12 cellular contexts compared by ENCODE assay signal in the genomic region with DNA sequence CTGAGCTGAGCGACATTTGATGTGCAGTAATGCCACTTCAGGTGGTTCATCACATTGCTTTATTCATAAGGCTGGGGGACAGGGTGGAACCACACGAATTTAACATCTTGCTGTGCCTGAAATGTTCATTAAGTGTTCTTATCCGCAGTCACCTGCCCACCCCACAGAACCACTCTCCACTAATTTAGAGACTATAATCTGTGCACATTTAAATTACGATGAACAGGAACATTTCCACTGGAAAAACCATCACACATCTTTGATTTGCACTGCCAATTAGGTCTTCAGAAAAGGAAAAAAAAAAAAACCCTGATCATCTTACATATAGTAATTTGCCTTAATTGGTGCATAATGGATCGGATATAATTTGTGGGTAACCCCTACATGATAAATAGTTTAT. TPM values are rescaled to one million over a fixed set of nuclear protein-coding genes. Genes with fewer than 3 reads are reported as not detected.
DNase-seq lines count a peak whose midpoint lies in the region; ATAC-seq and TF ChIP-seq lines count a peak whose summit lies in the region.
"Had no signal": no experiment of that assay in that cellular context is flagged by ENCODE, and none has a peak within 500 bp of the region (broad histone marks: within the 10 kb centered on the region; RNA-seq: fewer than 3 reads in every experiment).

No MANE protein-coding gene starts in this region.

- no peaks in the 10 kb centered on the region for H3K4me1 ChIP-seq in breast epithelium
- no peaks in the 10 kb centered on the region for H3K4me1 ChIP-seq in NT2/D1 (ENCODE audit: insufficient read depth, insufficient read length)
- peaks cover 32 to 75% (median 60%) of the 10 kb centered on the region in 4 donors for H3K4me1 ChIP-seq in esophagus muscularis mucosa

- 70% methylated on average over 5 of the region's 5 CpGs for WGBS in esophagus muscularis mucosa

- TF ChIP-seq CTCF in MCF 10A (IDR thresholded peaks at IDR 0.05; ENCODE audit: unreplicated experiment) (no peak), breast epithelium (IDR thresholded peaks at IDR 0.05) (no peak), esophagus muscularis mucosa (IDR thresholded peaks at IDR 0.05) (no peak)

- H3K27ac ChIP-seq in breast epithelium (no peak overlapping the region), esophagus muscularis mucosa (replicated peaks in 1 of 4) (peak overlapping the region; percentile 37 to 74 (median 60))

- TF ChIP-seq EP300 in esophagus muscularis mucosa (IDR thresholded peaks at IDR 0.05) = no peak

- DNase-seq in MCF 10A (ENCODE audit: unreplicated experiment) (no peak), breast epithelium (ENCODE audit: low spot score in 2 of 2) (no peak), NT2/D1 (ENCODE audit: low read depth, low spot score) (no peak), esophagus muscularis mucosa (ENCODE audit: extremely low spot score) (no peak), islet precursor cell (no peak), NAMALWA (ENCODE audit: low spot score) (no peak)
- DNase-seq in stimulated activated naive B cell treated with anti-CD40 and anti-IgM and Interleukin-4, amounts not matched to agents 10 μg/mL and 1 μg/mL and 100 μg/mL, for 72 hours = no peak
- DNase-seq: activated CD8-positive, alpha-beta memory T cell treated with anti-CD3 and anti-CD28 coated beads, Interleukin-2, amount 50 U/mL, for 4 hours; mucosa of descending colon; NCI-H187 had no signal

- H3K9me3 ChIP-seq in breast epithelium = no peaks in the 10 kb centered on the region
- H3K9me3 ChIP-seq in NT2/D1 (ENCODE audit: insufficient read depth, low read length) = no peaks in the 10 kb centered on the region
- H3K9me3 ChIP-seq in esophagus muscularis mucosa = no peaks in the 10 kb centered on the region
- H3K9me3 ChIP-seq: mucosa of descending colon had no signal

- H3K9ac ChIP-seq in NT2/D1 (ENCODE audit: insufficient read length, low read depth) = peak overlapping the region; percentile 22

- no peak for ATAC-seq in stimulated activated naive B cell treated with anti-CD40 and anti-IgM and Interleukin-4, amounts not matched to agents 10 μg/mL and 1 μg/mL and 100 μg/mL, for 72 hours (replicated peaks)
- ATAC-seq in GM18907 (IDR thresholded peaks at IDR 0.05; ENCODE audit: unreplicated experiment) = no peak
- ATAC-seq: mucosa of descending colon had no signal

- H3K27me3 ChIP-seq in breast epithelium (no peaks in the 10 kb centered on the region), NT2/D1 (ENCODE audit: insufficient read depth, insufficient read length) (peaks cover 11% of the 10 kb centered on the region), esophagus muscularis mucosa (no peaks in the 10 kb centered on the region)

- H3K27me3 Mint-ChIP-seq in MCF 10A (ENCODE audit: insufficient read depth, unreplicated experiment) = no peaks in the 10 kb centered on the region
- H3K27me3 Mint-ChIP-seq in stimulated activated naive B cell treated with anti-CD40 and anti-IgM and Interleukin-4, amounts not matched to agents 10 μg/mL and 1 μg/mL and 100 μg/mL, for 72 hours = no peaks in the 10 kb centered on the region

- no peaks in the 10 kb centered on the region for H3K36me3 ChIP-seq in breast epithelium
- H3K36me3 ChIP-seq in NT2/D1 (ENCODE audit: insufficient read depth, insufficient read length, low read length) = peaks cover 21% of the 10 kb centered on the region
- no peaks in the 10 kb centered on the region for H3K36me3 ChIP-seq in esophagus muscularis mucosa

- no peaks in the 10 kb centered on the region for H3K9me3 Mint-ChIP-seq in MCF 10A (ENCODE audit: unreplicated experiment)
- no peaks in the 10 kb centered on the region for H3K9me3 Mint-ChIP-seq in stimulated activated naive B cell treated with anti-CD40 and anti-IgM and Interleukin-4, amounts not matched to agents 10 μg/mL and 1 μg/mL and 100 μg/mL, for 72 hours
- H3K9me3 Mint-ChIP-seq: CD14-positive monocyte had no signal

- intact Hi-C loops in MCF 10A (cut with micrococcal nuclease) = no loop called here
- intact Hi-C loops in breast epithelium (cut with DNase I; ENCODE audit: low total_unique reads) = no loop called here
- intact Hi-C loops in esophagus muscularis mucosa (cut with DNase I) = no loop called here

- CTCF ChIA-PET in MCF 10A (lab: Yijun Ruan, JAX) = interaction anchor here (0.6 to 2.4 kb wide), 8 partner anchors 11 to 772 kb away, joined by 3 to 14 read pairs (median 4); no protein-coding TSS in a partner anchor

- TF ChIP-seq POLR2A in breast epithelium (IDR thresholded peaks at IDR 0.05) = no peak
- no peak for TF ChIP-seq POLR2A in esophagus muscularis mucosa (IDR thresholded peaks at IDR 0.05; ENCODE audit: low read depth)

- BruUV-seq in MCF 10A (replicated peaks; lab: Mats Ljungman, UMichigan) = no TSS peak

- peaks cover 45% of the 10 kb centered on the region for H3K4me1 Mint-ChIP-seq in MCF 10A (ENCODE audit: insufficient read depth, unreplicated experiment)
- peaks cover 47 to 85% of the 10 kb centered on the region in 2 donors for H3K4me1 Mint-ChIP-seq in stimulated activated naive B cell treated with anti-CD40 and anti-IgM and Interleukin-4, amounts not matched to agents 10 μg/mL and 1 μg/mL and 100 μg/mL, for 72 hours

- peak overlapping the region; percentile 81 for H3K4me3 Mint-ChIP-seq in MCF 10A (ENCODE audit: unreplicated experiment)
- H3K4me3 Mint-ChIP-seq in stimulated activated naive B cell treated with anti-CD40 and anti-IgM and Interleukin-4, amounts not matched to agents 10 μg/mL and 1 μg/mL and 100 μg/mL, for 72 hours = peak overlapping the region in 1 of 2 donors; percentile 44

- POLR2A ChIA-PET in MCF 10A (lab: Yijun Ruan, JAX) = interaction anchor here (0.6 to 3.5 kb wide), 5 partner anchors 10 to 517 kb away, joined by 3 to 16 read pairs (median 9); no protein-coding TSS in a partner anchor

- H3K27ac Mint-ChIP-seq in MCF 10A (ENCODE audit: low read depth, unreplicated experiment) = no peak overlapping the region
- peak overlapping the region; percentile 33 for H3K27ac Mint-ChIP-seq in stimulated activated naive B cell treated with anti-CD40 and anti-IgM and Interleukin-4, amounts not matched to agents 10 μg/mL and 1 μg/mL and 100 μg/mL, for 72 hours
- H3K27ac Mint-ChIP-seq: CD14-positive monocyte had no signal

- peaks cover 6% of the 10 kb centered on the region for H3K36me3 Mint-ChIP-seq in MCF 10A (ENCODE audit: insufficient read depth, unreplicated experiment)
- peaks cover 0 to 4% of the 10 kb centered on the region in 2 donors for H3K36me3 Mint-ChIP-seq in stimulated activated naive B cell treated with anti-CD40 and anti-IgM and Interleukin-4, amounts not matched to agents 10 μg/mL and 1 μg/mL and 100 μg/mL, for 72 hours

- H3K4me3 ChIP-seq in breast epithelium = no peak overlapping the region
- no peak overlapping the region for H3K4me3 ChIP-seq in NT2/D1 (ENCODE audit: insufficient read length, low read depth)
- H3K4me3 ChIP-seq in esophagus muscularis mucosa = peak overlapping the region in 2 of 4 donors; percentile 19 to 79
- H3K4me3 ChIP-seq: mucosa of descending colon had no signal

RNA-seq across cellular contexts. Expression of gene CDCA7L, which starts 2.3 kb away (rescaled TPM):
- total RNA-seq in MCF 10A (2022) = 21.7 and 43.6 TPM in 2 replicates
- total RNA-seq in breast epithelium = 10 to 100 TPM; 11.2 to 42.1 (median 20.3) TPM
- 10 to 100 TPM; 19.5 to 61.6 (median 25.2) TPM for total RNA-seq in esophagus muscularis mucosa

Comparison
In these comparisons a context has a peak if more than half of its experiments do, and no peak if none do; other contexts are left out.
1. H3K27ac ChIP-seq: peak in esophagus muscularis mucosa (4 of 4); none in breast epithelium (0 of 2).